ENCODE assay signal across 17 cellular contexts in the genomic region with DNA sequence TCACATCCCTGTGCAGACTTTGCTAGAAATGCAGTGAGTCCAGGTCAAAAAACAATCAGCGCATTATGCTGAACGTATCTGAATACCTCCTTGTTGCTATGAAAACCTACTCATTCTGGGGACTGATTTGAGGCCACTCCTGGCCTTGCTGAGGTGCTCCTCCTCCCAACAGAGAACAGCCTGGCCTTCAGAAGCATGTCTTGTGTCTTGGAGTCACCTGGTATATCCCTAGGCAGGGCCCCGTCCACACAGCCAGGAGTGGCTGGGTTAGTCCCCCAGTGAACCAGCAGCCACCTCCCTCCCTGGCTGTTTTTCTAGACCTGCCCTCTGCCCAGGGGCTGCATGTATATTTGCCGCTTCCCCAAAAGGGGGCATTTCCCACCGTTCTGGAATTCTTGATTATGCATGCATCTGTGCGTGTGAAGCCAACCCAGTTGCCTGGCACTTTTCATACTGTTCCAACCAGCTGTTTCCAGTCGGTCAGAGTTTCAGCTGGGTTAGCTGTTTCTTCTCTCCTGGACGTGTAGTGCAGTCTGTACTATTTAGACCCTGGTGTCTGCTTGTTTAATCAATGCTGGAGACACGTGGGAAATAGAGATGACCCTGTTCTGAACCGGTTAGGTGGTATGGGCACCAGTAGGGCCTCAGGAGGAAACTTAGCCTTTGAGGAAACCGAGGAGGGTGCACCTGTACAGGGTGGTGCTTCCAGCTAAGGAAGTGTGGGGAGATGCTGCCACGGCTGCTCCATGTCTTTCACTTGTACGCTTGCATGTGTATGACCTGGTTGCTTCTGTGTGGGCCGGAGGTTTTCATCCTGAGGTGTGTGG.
DNase-seq lines count a peak whose midpoint lies in the region; ATAC-seq and TF ChIP-seq lines count a peak whose summit lies in the region.
"Had no signal": no experiment of that assay in that cellular context is flagged by ENCODE, and none has a peak within 500 bp of the region (broad histone marks: within the 10 kb centered on the region; RNA-seq: fewer than 3 reads in every experiment).

No MANE protein-coding gene starts in this region.

- POLR2A ChIA-PET in CD8-positive, alpha-beta T cell (lab: Charles Lee): no interaction called here

- no CpG with 5 or more reads among the region's 14 CpGs for WGBS in trophoblast cell (ENCODE audit: extremely low coverage, insufficient coverage, insufficient read length)

- no peak overlapping the region for H2BK120ac ChIP-seq in trophoblast cell (ENCODE audit: insufficient read depth, low read length, poor library complexity)

- no peaks in the 10 kb centered on the region for H3K9me3 ChIP-seq in CD8-positive, alpha-beta T cell (ENCODE audit: low read length)
- H3K9me3 ChIP-seq in breast epithelium (no peaks in the 10 kb centered on the region), trophoblast cell (ENCODE audit: insufficient read depth, low read depth, low read length) (peaks cover 2% of the 10 kb centered on the region)

- H4K8ac ChIP-seq in trophoblast cell (ENCODE audit: low read depth, low read length): no peak overlapping the region

- no peak overlapping the region for H2AFZ ChIP-seq in trophoblast cell (ENCODE audit: insufficient read depth, low read length, poor library complexity)

- no peak overlapping the region for H3K4me2 ChIP-seq in trophoblast cell (ENCODE audit: low read length)

- CTCF ChIA-PET in CD8-positive, alpha-beta T cell (lab: Charles Lee): no interaction called here

- no peak for TF ChIP-seq POLR2A in breast epithelium (IDR thresholded peaks at IDR 0.05)

- TF ChIP-seq CTCF in AG10803 (conservative IDR thresholded peaks at IDR 0.05; ENCODE audit: low read length): no peak
- no peak for TF ChIP-seq CTCF in CD8-positive, alpha-beta T cell (IDR thresholded peaks at IDR 0.05)
- TF ChIP-seq CTCF in breast epithelium (IDR thresholded peaks at IDR 0.05): no peak

- no peak overlapping the region for H3K27ac Mint-ChIP-seq in CD8-positive, alpha-beta T cell
- H3K27ac Mint-ChIP-seq: activated CD8-positive, alpha-beta memory T cell treated with anti-CD3 and anti-CD28 coated beads, Interleukin-2, amount 10 ng/mL, durations not matched to agents 7 days and 5 days; B cell; HFFc6 had no signal

- H3K9me3 Mint-ChIP-seq in CD8-positive, alpha-beta T cell: no peaks in the 10 kb centered on the region
- H3K9me3 Mint-ChIP-seq: HFFc6 had no signal

- no peak overlapping the region for H3K4ac ChIP-seq in trophoblast cell (ENCODE audit: low read depth, low read length)

- H3K14ac ChIP-seq in trophoblast cell (ENCODE audit: low read length): no peak overlapping the region

- peaks cover 1% of the 10 kb centered on the region for H3K79me2 ChIP-seq in trophoblast cell (ENCODE audit: control insufficient read depth, insufficient read depth, low read length, poor library complexity)

- ATAC-seq in CD8-positive, alpha-beta T cell: no peak
- ATAC-seq in GM21381 (IDR thresholded peaks at IDR 0.05; ENCODE audit: unreplicated experiment): no peak
- ATAC-seq: activated CD8-positive, alpha-beta memory T cell treated with anti-CD3 and anti-CD28 coated beads, Interleukin-2, amount 10 ng/mL, durations not matched to agents 7 days and 5 days; esophagus mucosa had no signal

- no peak overlapping the region for H4K12ac ChIP-seq in trophoblast cell (ENCODE audit: low read depth, low read length)

- peak overlapping the region; percentile 41 for H2AK5ac ChIP-seq in trophoblast cell (ENCODE audit: low read length)

- peaks cover 11% of the 10 kb centered on the region for H3K4me1 ChIP-seq in CD8-positive, alpha-beta T cell (ENCODE audit: insufficient read depth, low read length)
- peaks cover 0 to 5% of the 10 kb centered on the region in 2 donors for H3K4me1 ChIP-seq in breast epithelium
- peaks cover 17 to 20% of the 10 kb centered on the region in 2 experiments for H3K4me1 ChIP-seq in trophoblast cell (ENCODE audit: control insufficient read depth in 1 of 2, insufficient read depth in 2 of 2, low read length in 2 of 2)

- intact Hi-C loops in CD8-positive, alpha-beta T cell (cut with DNase I, micrococcal nuclease): no loop called here
- intact Hi-C loops in breast epithelium (cut with DNase I; ENCODE audit: low total_unique reads): no loop called here

- no peak overlapping the region for H3K27ac ChIP-seq in CD8-positive, alpha-beta T cell (ENCODE audit: low read depth, low read length)
- H3K27ac ChIP-seq in breast epithelium (peak overlapping the region; percentile 19 to 66), trophoblast cell (ENCODE audit: low read depth, low read length) (no peak overlapping the region)
- H3K27ac ChIP-seq: cardiac muscle cell, VCaP had no signal

- H3K9ac ChIP-seq in trophoblast cell (ENCODE audit: low read length): no peak overlapping the region

- peak overlapping the region; percentile 13 for H4K91ac ChIP-seq in trophoblast cell (ENCODE audit: low read depth, low read length)

- no peaks in the 10 kb centered on the region for H3K27me3 ChIP-seq in CD8-positive, alpha-beta T cell (ENCODE audit: insufficient read depth, low read length)
- no peaks in the 10 kb centered on the region for H3K27me3 ChIP-seq in breast epithelium
- H3K27me3 ChIP-seq in trophoblast cell (ENCODE audit: insufficient read depth, low read length): no peaks in the 10 kb centered on the region
- H3K27me3 ChIP-seq: cardiac muscle cell, dorsolateral prefrontal cortex had no signal

- DNase-seq in AG10803 (ENCODE audit: low read depth): peak; percentile 34
- no peak for DNase-seq in CD8-positive, alpha-beta T cell
- no peak for DNase-seq in breast epithelium (ENCODE audit: low spot score in 2 of 2)
- DNase-seq in trophoblast cell: no peak
- DNase-seq in SKM-1 (lab: John Stamatoyannopoulos, UW; ENCODE audit: unreplicated experiment): no peak
- no peak for DNase-seq in NCI-H69 (lab: John Stamatoyannopoulos, UW)
- DNase-seq: activated CD8-positive, alpha-beta memory T cell treated with anti-CD3 and anti-CD28 coated beads, Interleukin-2, amount 10 ng/mL, durations not matched to agents 7 days and 5 days; activated naive CD4-positive, alpha-beta T cell treated with Interleukin-2 at 50 U/mL for 16 hours; mesenchymal stem cell; NCI-H146 had no signal

- peaks cover 11% of the 10 kb centered on the region for H3K4me1 Mint-ChIP-seq in CD8-positive, alpha-beta T cell (ENCODE audit: low read depth)
- H3K4me1 Mint-ChIP-seq: B cell had no signal

- H3K23ac ChIP-seq in trophoblast cell (ENCODE audit: low read length): no peak overlapping the region

- no peak overlapping the region for H2BK12ac ChIP-seq in trophoblast cell (ENCODE audit: low read length)

- H3K27me3 Mint-ChIP-seq in CD8-positive, alpha-beta T cell (ENCODE audit: low read depth): peaks cover 19% of the 10 kb centered on the region

- H3K4me3 Mint-ChIP-seq in CD8-positive, alpha-beta T cell: peak overlapping the region; percentile 3
- H3K4me3 Mint-ChIP-seq: activated CD8-positive, alpha-beta memory T cell treated with anti-CD3 and anti-CD28 coated beads, Interleukin-2, amount 10 ng/mL, durations not matched to agents 7 days and 5 days; B cell; HFFc6 had no signal

- H3K18ac ChIP-seq in trophoblast cell (ENCODE audit: low read length): no peak overlapping the region

- no peaks in the 10 kb centered on the region for H3K36me3 Mint-ChIP-seq in CD8-positive, alpha-beta T cell
- H3K36me3 Mint-ChIP-seq: activated CD8-positive, alpha-beta memory T cell treated with anti-CD3 and anti-CD28 coated beads, Interleukin-2, amount 10 ng/mL, durations not matched to agents 7 days and 5 days had no signal

- H3K79me1 ChIP-seq in trophoblast cell (ENCODE audit: low read length): peaks cover 11% of the 10 kb centered on the region

- no peaks in the 10 kb centered on the region for H3K36me3 ChIP-seq in CD8-positive, alpha-beta T cell (ENCODE audit: insufficient read depth, low read length)
- H3K36me3 ChIP-seq in breast epithelium (no peaks in the 10 kb centered on the region), trophoblast cell (ENCODE audit: control insufficient read depth in 1 of 2, insufficient read depth in 2 of 2, low read length in 2 of 2) (no peaks in the 10 kb centered on the region)
- H3K36me3 ChIP-seq: cardiac muscle cell had no signal

- no peak overlapping the region for H3K4me3 ChIP-seq in AG10803 (ENCODE audit: low read length)
- H3K4me3 ChIP-seq in CD8-positive, alpha-beta T cell (ENCODE audit: low read depth, low read length): no peak overlapping the region
- no peak overlapping the region for H3K4me3 ChIP-seq in breast epithelium
- no peak overlapping the region for H3K4me3 ChIP-seq in trophoblast cell (ENCODE audit: low read depth, low read length)
- H3K4me3 ChIP-seq: cardiac muscle cell, dorsolateral prefrontal cortex had no signal

- H2BK5ac ChIP-seq in trophoblast cell (ENCODE audit: low read depth, low read length, poor library complexity): no peak overlapping the region

Comparison
In these comparisons a context has a peak if more than half of its experiments do, and no peak if none do; other contexts are left out.
1. H3K27ac ChIP-seq: peak in breast epithelium (2 of 2); none in CD8-positive, alpha-beta T cell (single experiment) and trophoblast cell (single experiment).